25 cellular contexts compared by ENCODE assay signal in the genomic region with DNA sequence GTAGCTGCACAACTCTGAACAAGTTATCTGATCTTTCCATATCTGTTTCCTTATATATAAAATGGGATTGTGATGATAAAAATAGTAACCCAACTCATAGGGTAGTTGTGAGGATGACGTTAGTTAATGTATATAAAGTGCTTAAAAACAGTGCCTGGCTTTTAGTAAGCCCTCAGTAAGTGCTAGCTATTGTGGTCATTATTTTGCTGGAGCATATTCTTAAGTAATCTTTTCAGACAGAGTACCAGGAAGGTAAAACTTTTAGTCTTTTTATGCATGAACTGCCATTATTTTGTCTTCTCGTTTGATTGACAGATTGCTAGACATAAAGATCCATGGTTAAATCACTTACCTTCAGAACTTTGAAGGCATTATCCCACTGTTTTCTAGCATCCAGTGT.
"Had no signal": no experiment of that assay in that cellular context is flagged by ENCODE, and none has a peak within 500 bp of the region (broad histone marks: within the 10 kb centered on the region; RNA-seq: fewer than 3 reads in every experiment).

No MANE protein-coding gene starts in this region.

- ATAC-seq: gastrocnemius medialis, heart right ventricle, left cardiac atrium, left lung, left ventricle myocardium superior, lower lobe of right lung, mucosa of descending colon had no signal

- H3K27ac ChIP-seq: coronary artery, dorsolateral prefrontal cortex, esophagus squamous epithelium, gastrocnemius medialis, heart right ventricle, left lung, lower lobe of right lung had no signal

- H3K4me3 ChIP-seq: coronary artery, dorsolateral prefrontal cortex, esophagus squamous epithelium, gastrocnemius medialis, heart right ventricle, left lung, lower lobe of right lung, mucosa of descending colon had no signal

- H3K4me1 ChIP-seq: gastrocnemius medialis, heart right ventricle, left lung, lower lobe of right lung had no signal

- DNase-seq: dermis blood vessel endothelial cell; dorsolateral prefrontal cortex; effector CD4-positive, alpha-beta T cell; effector memory CD4-positive, alpha-beta T cell; erythroblast; esophagus squamous epithelium; foreskin fibroblast; gastrocnemius medialis; glutamatergic neuron; head of caudate nucleus; heart right ventricle; hippocampal formation; left cardiac atrium; left lung; left ventricle myocardium superior; lower lobe of right lung; mesenchymal stem cell; mucosa of descending colon; naive B cell had no signal

- H3K27ac Mint-ChIP-seq: mesothelial cell of epicardium, naive B cell had no signal

- H3K4me1 Mint-ChIP-seq: naive B cell had no signal

- H3K4me3 Mint-ChIP-seq: mesothelial cell of epicardium, naive B cell had no signal

- H3K36me3 ChIP-seq: esophagus squamous epithelium, gastrocnemius medialis, heart right ventricle, left lung, lower lobe of right lung had no signal

- FAIRE-seq: colon, endothelial cell of umbilical vein, islet of Langerhans, keratinocyte had no signal
